In the genomic region with DNA sequence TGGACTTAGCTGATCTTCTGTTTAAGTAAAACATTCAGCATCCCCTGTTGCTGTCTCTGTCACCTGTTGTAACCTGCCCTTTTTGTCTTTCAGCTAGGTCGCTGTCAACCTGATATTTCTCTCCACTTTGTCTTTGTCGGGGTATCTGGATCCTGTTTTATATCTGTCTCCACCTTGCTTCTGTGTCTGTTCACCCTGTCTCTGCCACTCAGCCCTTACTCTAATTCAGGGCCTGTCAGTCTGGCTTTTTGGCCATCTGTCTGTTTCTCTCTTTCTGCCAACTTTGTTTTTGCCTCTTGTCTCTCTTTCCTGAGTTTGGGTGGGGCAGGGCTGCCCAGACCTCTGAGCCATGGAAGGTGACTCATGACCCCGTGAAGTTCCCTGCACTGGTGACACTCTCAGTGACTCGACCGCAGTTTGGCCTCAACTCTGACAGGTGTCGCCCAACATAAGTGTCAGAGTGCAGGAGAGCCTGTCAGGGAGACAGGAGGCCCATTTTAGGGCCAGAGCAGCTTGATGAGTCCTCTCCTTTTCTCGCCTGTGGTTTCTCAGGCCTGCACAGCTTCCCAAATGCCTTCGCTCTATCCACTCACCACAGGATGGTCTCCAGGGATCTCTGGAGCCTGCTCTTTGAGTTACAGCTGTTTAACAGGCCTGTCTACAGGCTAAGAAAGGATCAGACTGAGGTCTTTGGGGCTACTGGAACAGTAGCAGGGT, we compare ENCODE assay signal across 8 cellular contexts. TPM values are rescaled to one million over a fixed set of nuclear protein-coding genes. Genes with fewer than 3 reads are reported as not detected.
DNase-seq lines count a peak whose midpoint lies in the region; ATAC-seq and TF ChIP-seq lines count a peak whose summit lies in the region.

No MANE protein-coding gene starts in this region.

- H3K4me1 ChIP-seq in Peyer's patch, result peaks cover 0 to 21% (median 11%) of the 10 kb centered on the region in 4 donors

- peak; percentile 67 for ATAC-seq in HG02970 (IDR thresholded peaks at IDR 0.05; ENCODE audit: low FRiP score, unreplicated experiment)

- peak overlapping the region; percentile 90 for H3K4me3 Mint-ChIP-seq in activated T-helper 2 cell treated with anti-CD3 and anti-CD28 coated beads, Interferon-gamma antibody, Interleukin-2, Interleukin-4, amounts not matched to agents 10 μg/mL and 5 μg/mL and 100 μg/mL, durations not matched to agents 14 hours and 24 hours and 36 hours (ENCODE audit: low read depth)
- H3K4me3 Mint-ChIP-seq in glutamatergic neuron (ENCODE audit: unreplicated experiment), result peak overlapping the region; percentile 97

- peaks cover 28% of the 10 kb centered on the region for H3K4me1 Mint-ChIP-seq in activated T-helper 2 cell treated with anti-CD3 and anti-CD28 coated beads, Interferon-gamma antibody, Interleukin-2, Interleukin-4, amounts not matched to agents 10 μg/mL and 5 μg/mL and 100 μg/mL, durations not matched to agents 14 hours and 24 hours and 36 hours (ENCODE audit: low read depth)
- H3K4me1 Mint-ChIP-seq in glutamatergic neuron (ENCODE audit: low read depth, unreplicated experiment), result peaks cover 15% of the 10 kb centered on the region

- H3K36me3 ChIP-seq in Peyer's patch, result peaks cover 0 to 17% (median 0%) of the 10 kb centered on the region in 3 donors

- peaks cover 5% of the 10 kb centered on the region for H3K9me3 Mint-ChIP-seq in activated T-helper 2 cell treated with anti-CD3 and anti-CD28 coated beads, Interferon-gamma antibody, Interleukin-2, Interleukin-4, amounts not matched to agents 10 μg/mL and 5 μg/mL and 100 μg/mL, durations not matched to agents 14 hours and 24 hours and 36 hours
- peaks cover 7% of the 10 kb centered on the region for H3K9me3 Mint-ChIP-seq in glutamatergic neuron (ENCODE audit: unreplicated experiment)

- peaks cover 20% of the 10 kb centered on the region for H3K36me3 Mint-ChIP-seq in activated T-helper 2 cell treated with anti-CD3 and anti-CD28 coated beads, Interferon-gamma antibody, Interleukin-2, Interleukin-4, amounts not matched to agents 10 μg/mL and 5 μg/mL and 100 μg/mL, durations not matched to agents 14 hours and 24 hours and 36 hours (ENCODE audit: low read depth)
- H3K36me3 Mint-ChIP-seq in glutamatergic neuron (ENCODE audit: unreplicated experiment), result no peaks in the 10 kb centered on the region

- DNase-seq in NCI-H2029 (lab: John Stamatoyannopoulos, UW), result peak; percentile 9
- DNase-seq in NCI-H2029 treated with DMSO at 0.1 percent for 48 hours (lab: John Stamatoyannopoulos, UW), result no peak
- peak; percentile 45 to 86 (median 71) for DNase-seq in Peyer's patch
- peak; percentile 73 for DNase-seq in activated T-helper 2 cell treated with anti-CD3 and anti-CD28 coated beads, Interferon-gamma antibody, Interleukin-2, Interleukin-4, amounts not matched to agents 10 μg/mL and 5 μg/mL and 100 μg/mL, durations not matched to agents 14 hours and 24 hours and 36 hours (ENCODE audit: low spot score)
- DNase-seq in glutamatergic neuron, result peak; percentile 45
- peak; percentile 71 for DNase-seq in renal cortical epithelial cell (ENCODE audit: low read depth)
- DNase-seq in NCI-H146 (lab: John Stamatoyannopoulos, UW), result no peak

- no peak for TF ChIP-seq CTCF in Peyer's patch (IDR thresholded peaks at IDR 0.05)
- TF ChIP-seq CTCF in glutamatergic neuron (IDR thresholded peaks at IDR 0.05; ENCODE audit: partially characterized antibody, unreplicated experiment), result no peak

- no peaks in the 10 kb centered on the region for H3K27me3 Mint-ChIP-seq in activated T-helper 2 cell treated with anti-CD3 and anti-CD28 coated beads, Interferon-gamma antibody, Interleukin-2, Interleukin-4, amounts not matched to agents 10 μg/mL and 5 μg/mL and 100 μg/mL, durations not matched to agents 14 hours and 24 hours and 36 hours (ENCODE audit: low read depth)
- H3K27me3 Mint-ChIP-seq in glutamatergic neuron (ENCODE audit: unreplicated experiment), result peaks cover 3% of the 10 kb centered on the region

- H3K9me3 ChIP-seq in Peyer's patch, result no peaks in the 10 kb centered on the region

- no peaks in the 10 kb centered on the region for H3K27me3 ChIP-seq in Peyer's patch

- intact Hi-C loops in activated T-helper 2 cell treated with anti-CD3 and anti-CD28 coated beads, Interferon-gamma antibody, Interleukin-2, Interleukin-4, amounts not matched to agents 10 μg/mL and 5 μg/mL and 100 μg/mL, durations not matched to agents 14 hours and 24 hours and 36 hours (cut with micrococcal nuclease), result loop anchor here (2.0 kb wide), 3 partner anchors 25 to 83 kb away; a partner anchor contains a TSS

- peak overlapping the region; percentile 94 for H3K27ac Mint-ChIP-seq in activated T-helper 2 cell treated with anti-CD3 and anti-CD28 coated beads, Interferon-gamma antibody, Interleukin-2, Interleukin-4, amounts not matched to agents 10 μg/mL and 5 μg/mL and 100 μg/mL, durations not matched to agents 14 hours and 24 hours and 36 hours
- H3K27ac Mint-ChIP-seq in glutamatergic neuron (ENCODE audit: unreplicated experiment), result peak overlapping the region; percentile 94

- TF ChIP-seq POLR2A in Peyer's patch (IDR thresholded peaks at IDR 0.05), result peak; percentile 17 to 34

- H3K27ac ChIP-seq in Peyer's patch, result peak overlapping the region; percentile 85 to 97 (median 94)

- peak overlapping the region; percentile 85 to 99 (median 93) for H3K4me3 ChIP-seq in Peyer's patch

RNA-seq across cellular contexts. Expression of a gene that starts 0.9 kb away (rescaled TPM):
- 100 to 1,000 TPM in 1 of 4 donors, 10 to 100 TPM in 3; 11.6 to 141 (median 16.2) TPM for total RNA-seq in Peyer's patch
- 16.4 and 22.3 TPM in 2 replicates for total RNA-seq in activated T-helper 2 cell treated with anti-CD3 and anti-CD28 coated beads, Interferon-gamma antibody, Interleukin-2, Interleukin-4, amounts not matched to agents 10 μg/mL and 5 μg/mL and 100 μg/mL, durations not matched to agents 14 hours and 24 hours and 36 hours
- total RNA-seq in glutamatergic neuron (ENCODE audit: unreplicated experiment), result 16.8 TPM
- total RNA-seq in renal cortical epithelial cell, result 12.7 and 16.6 TPM in 2 replicates

RNA-seq across cellular contexts. Expression of a gene that starts 54.7 kb away (rescaled TPM):
- 10 to 100 TPM in 3 of 4 donors, 1 to 10 TPM in 1; 7.4 to 12.3 (median 10.6) TPM for total RNA-seq in Peyer's patch
- 6.7 and 7.2 TPM in 2 replicates for total RNA-seq in activated T-helper 2 cell treated with anti-CD3 and anti-CD28 coated beads, Interferon-gamma antibody, Interleukin-2, Interleukin-4, amounts not matched to agents 10 μg/mL and 5 μg/mL and 100 μg/mL, durations not matched to agents 14 hours and 24 hours and 36 hours
- total RNA-seq in glutamatergic neuron (ENCODE audit: unreplicated experiment), result 21.0 TPM
- total RNA-seq in renal cortical epithelial cell, result 9.0 and 19.5 TPM in 2 replicates

Comparison
In these comparisons a context has a peak if more than half of its experiments do, and no peak if none do; other contexts are left out.
1. DNase-seq: peak in NCI-H2029 (single experiment), Peyer's patch (3 of 3), activated T-helper 2 cell treated with anti-CD3 and anti-CD28 coated beads, Interferon-gamma antibody, Interleukin-2, Interleukin-4, amounts not matched to agents 10 μg/mL and 5 μg/mL and 100 μg/mL, durations not matched to agents 14 hours and 24 hours and 36 hours (single experiment), glutamatergic neuron (single experiment) and renal cortical epithelial cell (single experiment); none in NCI-H2029 treated with DMSO at 0.1 percent for 48 hours (single experiment) and NCI-H146 (single experiment).